ENCODE assay signal across 8 cellular contexts in genomic region chr9:73081979-73082657, GRCh38.
DNase-seq lines count a peak whose midpoint lies in the region; ATAC-seq and TF ChIP-seq lines count a peak whose summit lies in the region.

No MANE protein-coding gene starts in this region.

- no peak for TF ChIP-seq POLR2A in ovary (IDR thresholded peaks at IDR 0.05)

- intact Hi-C loops in ovary (cut with DNase I) = loop anchor here in 3 of 4 donors (5.0 to 10.0 kb wide), 5 partner anchors 50 to 227 kb away; no protein-coding TSS in a partner anchor

- TF ChIP-seq RAD21 in Ishikawa (IDR thresholded peaks at IDR 0.05; ENCODE audit: low read depth) = peak; percentile 75

- TF ChIP-seq CTCF in GM13976 (IDR thresholded peaks at IDR 0.05; ENCODE audit: borderline replicate concordance, control extremely low read depth, extremely low read depth, insufficient read depth, missing control alignments) = peak; percentile 62
- TF ChIP-seq CTCF in fibroblast of mammary gland (conservative IDR thresholded peaks at IDR 0.05; ENCODE audit: control insufficient read depth, insufficient read depth, low read depth, low read length) = peak; percentile 96
- TF ChIP-seq CTCF in ovary (IDR thresholded peaks at IDR 0.05) = peak; percentile 49 to 85 (median 73)

- ATAC-seq in HG02759 (IDR thresholded peaks at IDR 0.05; ENCODE audit: unreplicated experiment) (no peak), HG03439 (IDR thresholded peaks at IDR 0.05; ENCODE audit: unreplicated experiment) (no peak)

- peaks cover 4% of the 10 kb centered on the region for H3K4me1 ChIP-seq in ovary (ENCODE audit: insufficient read depth)

- in situ Hi-C loops in ACHN (cut with HindIII; ENCODE audit: low pct_ligation_motif_present, low pct_unique_long_range_greater_than_20kb, low sequenced_read_pairs) = loop anchor here (25.0 kb wide), 1 partner anchor 220 kb away; no protein-coding TSS in a partner anchor
- in situ Hi-C loops in GM13976 (cut with MboI; ENCODE audit: low sequenced_read_pairs, unreplicated experiment) = no loop called here

- no peaks in the 10 kb centered on the region for H3K36me3 ChIP-seq in ovary

- no peak for TF ChIP-seq EP300 in Ishikawa (IDR thresholded peaks at IDR 0.05; ENCODE audit: borderline replicate concordance)
- TF ChIP-seq EP300 in ovary (IDR thresholded peaks at IDR 0.05) = no peak

- no peaks in the 10 kb centered on the region for H3K9me3 ChIP-seq in ovary

- H3K27me3 ChIP-seq in ovary = no peaks in the 10 kb centered on the region

- DNase-seq in ACHN (peak; percentile 53), GM13976 (ENCODE audit: low spot score) (peak; percentile 55), SK-N-DZ (ENCODE audit: low spot score) (peak; percentile 36), fibroblast of mammary gland (ENCODE audit: low read depth) (peak; percentile 67), ovary (peak in 1 of 5 donors; percentile 36)

- 70 to 77% (median 74%) methylated on average over 2 of the region's 2 CpGs for WGBS in ovary, 3 donors

- no peak overlapping the region for H3K27ac ChIP-seq in ovary

- H3K4me3 ChIP-seq in fibroblast of mammary gland (ENCODE audit: control insufficient read depth, low read depth, low read length) = no peak overlapping the region
- no peak overlapping the region for H3K4me3 ChIP-seq in ovary

TF ChIP-seq in Ishikawa, 13 proteins besides CTCF, POLR2A, EP300 and RAD21:
- TF ChIP-seq REST (IDR thresholded peaks at IDR 0.05; ENCODE audit: low read depth) = no peak
- TF ChIP-seq TAF1 (IDR thresholded peaks at IDR 0.05; ENCODE audit: low read depth) = no peak
- TF ChIP-seq EGR1 (IDR thresholded peaks at IDR 0.05) = no peak
- no peak for TF ChIP-seq NFIC (IDR thresholded peaks at IDR 0.05)
- no peak for TF ChIP-seq TEAD4 (IDR thresholded peaks at IDR 0.05)
- no peak for TF ChIP-seq USF1 (IDR thresholded peaks at IDR 0.05)
- TF ChIP-seq YY1 (IDR thresholded peaks at IDR 0.05; ENCODE audit: low read depth) = no peak
- TF ChIP-seq ZBTB7A (IDR thresholded peaks at IDR 0.05; ENCODE audit: low read depth) = no peak
- TF ChIP-seq CEBPB (IDR thresholded peaks at IDR 0.05) = no peak
- TF ChIP-seq CREB1 (IDR thresholded peaks at IDR 0.05; ENCODE audit: low read depth) = no peak
- TF ChIP-seq FOXM1 (IDR thresholded peaks at IDR 0.05; ENCODE audit: borderline replicate concordance, low read depth) = no peak
- TF ChIP-seq MAX (IDR thresholded peaks at IDR 0.05) = no peak
- no peak for TF ChIP-seq TCF12 (IDR thresholded peaks at IDR 0.05; ENCODE audit: low read depth)
